Comparison of ENCODE assay signal across 12 cellular contexts in genomic region chr3:129025691-129026435, GRCh38. TPM values are rescaled to one million over a fixed set of nuclear protein-coding genes. Genes with fewer than 3 reads are reported as not detected.
DNase-seq lines count a peak whose midpoint lies in the region; ATAC-seq, FAIRE-seq and TF ChIP-seq lines count a peak whose summit lies in the region.
"Had no signal": no experiment of that assay in that cellular context is flagged by ENCODE, and none has a peak within 500 bp of the region (broad histone marks: within the 10 kb centered on the region; RNA-seq: fewer than 3 reads in every experiment).

No MANE protein-coding gene starts in this region.

- no peak overlapping the region for H2AFZ ChIP-seq in SK-N-SH (ENCODE audit: low read depth)

- no peak overlapping the region for H3K9ac ChIP-seq in SK-N-SH
- peak overlapping the region in 1 of 2 donors; percentile 6 for H3K9ac ChIP-seq in kidney (ENCODE audit: low read length in 2 of 2)

- H3F3A ChIP-seq in SK-N-SH (replicated peaks; ENCODE audit: insufficient read depth), result peaks cover 4% of the 10 kb centered on the region

- WGBS in SK-N-SH (ENCODE audit: low lambda C conversion rate), result 62% methylated on average over 7 of the region's 8 CpGs

- no peak for TF ChIP-seq CTCF in SK-N-SH (IDR thresholded peaks at IDR 0.05)
- TF ChIP-seq CTCF in kidney (IDR thresholded peaks at IDR 0.05; ENCODE audit: borderline replicate concordance, extremely low read depth, insufficient read depth), result no peak

- ATAC-seq in SK-N-SH treated with all-trans-retinoic acid at 6 μM for 48 hours, result no peak
- no peak for ATAC-seq in stimulated activated naive B cell treated with anti-CD40 and anti-IgM and Interleukin-4, amounts not matched to agents 10 μg/mL and 1 μg/mL and 100 μg/mL, for 72 hours (replicated peaks)

- no peaks in the 10 kb centered on the region for H3K79me2 ChIP-seq in SK-N-SH (ENCODE audit: insufficient read depth)

- H3K36me3 Mint-ChIP-seq in activated CD4-positive, alpha-beta memory T cell treated with anti-CD3 and anti-CD28 coated beads for 36 hours, result no peaks in the 10 kb centered on the region
- H3K36me3 Mint-ChIP-seq in stimulated activated naive B cell treated with anti-CD40 and anti-IgM and Interleukin-4, amounts not matched to agents 10 μg/mL and 1 μg/mL and 100 μg/mL, for 72 hours, result no peaks in the 10 kb centered on the region

- DNase-seq in SK-N-SH (peak; percentile 62), kidney (peak; percentile 86), NCI-H2029 (lab: John Stamatoyannopoulos, UW) (no peak), NCI-H524 treated with DMSO at 0.1 percent for 48 hours (lab: John Stamatoyannopoulos, UW) (no peak)
- no peak for DNase-seq in activated CD4-positive, alpha-beta memory T cell treated with anti-CD3 and anti-CD28 coated beads for 36 hours
- DNase-seq in stimulated activated naive B cell treated with anti-CD40 and anti-IgM and Interleukin-4, amounts not matched to agents 10 μg/mL and 1 μg/mL and 100 μg/mL, for 72 hours, result no peak
- DNase-seq in stimulated activated CD4-positive, alpha-beta T cell treated with anti-CD3 and anti-CD28 coated beads, Interleukin-4, amount 100 ng/mL, for 4 hours, result no peak
- DNase-seq: dermis blood vessel endothelial cell, NCI-H526 had no signal

- no peaks in the 10 kb centered on the region for H4K20me1 ChIP-seq in SK-N-SH (ENCODE audit: insufficient read depth)

- peak overlapping the region; percentile 83 for H3K27ac Mint-ChIP-seq in activated CD4-positive, alpha-beta memory T cell treated with anti-CD3 and anti-CD28 coated beads for 36 hours
- peak overlapping the region; percentile 95 for H3K27ac Mint-ChIP-seq in stimulated activated naive B cell treated with anti-CD40 and anti-IgM and Interleukin-4, amounts not matched to agents 10 μg/mL and 1 μg/mL and 100 μg/mL, for 72 hours

- no peaks in the 10 kb centered on the region for H3K9me3 Mint-ChIP-seq in activated CD4-positive, alpha-beta memory T cell treated with anti-CD3 and anti-CD28 coated beads for 36 hours
- no peaks in the 10 kb centered on the region for H3K9me3 Mint-ChIP-seq in stimulated activated naive B cell treated with anti-CD40 and anti-IgM and Interleukin-4, amounts not matched to agents 10 μg/mL and 1 μg/mL and 100 μg/mL, for 72 hours

- intact Hi-C loops in activated CD4-positive, alpha-beta memory T cell treated with anti-CD3 and anti-CD28 coated beads for 36 hours (cut with micrococcal nuclease), result loop anchor here (2.0 to 5.0 kb wide), 2 partner anchors 95 to 156 kb away; partner anchors contain the start of genes CNBP and RAB43
- intact Hi-C loops in kidney (cut with DNase I), result no loop called here

- H3K4me1 ChIP-seq in SK-N-SH (ENCODE audit: control insufficient read depth in 1 of 2, insufficient read depth in 2 of 2, low read depth in 1 of 2, low read length in 1 of 2) (peaks cover 0 to 11% of the 10 kb centered on the region in 2 experiments; a peak in 1 of 4 replicates), kidney (ENCODE audit: control insufficient read depth in 1 of 2, insufficient read depth in 1 of 2, low read depth in 1 of 2, low read length in 2 of 2) (peaks cover 5 to 8% of the 10 kb centered on the region in 2 donors)

- CTCF ChIA-PET in SK-N-SH (lab: Yijun Ruan, JAX), result interaction anchor here (0.6 to 4.4 kb wide), 8 partner anchors 9 to 136 kb away, joined by 3 to 37 read pairs (median 10); no protein-coding TSS in a partner anchor
- CTCF ChIA-PET in activated CD4-positive, alpha-beta memory T cell treated with anti-CD3 and anti-CD28 coated beads for 36 hours (lab: Charles Lee), result interaction anchor here (0.7 to 3.9 kb wide), 13 partner anchors 9 to 220 kb away, joined by 3 to 70 read pairs (median 7); partner anchors contain the start of gene CFAP92

- no peak for TF ChIP-seq RAD21 in SK-N-SH (IDR thresholded peaks at IDR 0.05; ENCODE audit: low read length)

- no peak for FAIRE-seq in kidney (lab: Jason Lieb, UNC)
- FAIRE-seq: A204.1 had no signal

- no peak for TF ChIP-seq EP300 in SK-N-SH (IDR thresholded peaks at IDR 0.05; ENCODE audit: borderline replicate concordance in 1 of 2, low read depth in 1 of 2, low read length in 1 of 2)

- H3K36me3 ChIP-seq in SK-N-SH (replicated peaks in 1 of 2; ENCODE audit: control insufficient read depth in 1 of 2, insufficient read depth in 2 of 2, low read length in 1 of 2) (no peaks in the 10 kb centered on the region), kidney (ENCODE audit: control insufficient read depth in 1 of 2, insufficient read depth in 2 of 2, low read length in 2 of 2) (no peaks in the 10 kb centered on the region)

- H3K9me3 ChIP-seq in SK-N-SH, result no peaks in the 10 kb centered on the region
- no peaks in the 10 kb centered on the region for H3K9me3 ChIP-seq in kidney (ENCODE audit: control insufficient read depth in 1 of 2, low read length in 2 of 2)

- H3K9me2 ChIP-seq in SK-N-SH, result no peaks in the 10 kb centered on the region

- peaks cover 9% of the 10 kb centered on the region for H3K4me1 Mint-ChIP-seq in activated CD4-positive, alpha-beta memory T cell treated with anti-CD3 and anti-CD28 coated beads for 36 hours (ENCODE audit: low read depth)
- H3K4me1 Mint-ChIP-seq in stimulated activated naive B cell treated with anti-CD40 and anti-IgM and Interleukin-4, amounts not matched to agents 10 μg/mL and 1 μg/mL and 100 μg/mL, for 72 hours, result peaks cover 5 to 7% of the 10 kb centered on the region in 2 donors

- H3K27me3 ChIP-seq in SK-N-SH (ENCODE audit: insufficient read depth), result no peaks in the 10 kb centered on the region; the same call in 1 of the 2 replicates

- no peak overlapping the region for H3K4me2 ChIP-seq in SK-N-SH

- no peaks in the 10 kb centered on the region for H3K27me3 Mint-ChIP-seq in activated CD4-positive, alpha-beta memory T cell treated with anti-CD3 and anti-CD28 coated beads for 36 hours
- no peaks in the 10 kb centered on the region for H3K27me3 Mint-ChIP-seq in stimulated activated naive B cell treated with anti-CD40 and anti-IgM and Interleukin-4, amounts not matched to agents 10 μg/mL and 1 μg/mL and 100 μg/mL, for 72 hours

- H3K4me3 Mint-ChIP-seq in activated CD4-positive, alpha-beta memory T cell treated with anti-CD3 and anti-CD28 coated beads for 36 hours, result peak overlapping the region; percentile 73
- H3K4me3 Mint-ChIP-seq in stimulated activated naive B cell treated with anti-CD40 and anti-IgM and Interleukin-4, amounts not matched to agents 10 μg/mL and 1 μg/mL and 100 μg/mL, for 72 hours, result no peak overlapping the region

- H3K4me3 ChIP-seq in SK-N-SH (ENCODE audit: low read depth in 2 of 2, low read length in 1 of 2) (no peak overlapping the region), kidney (ENCODE audit: low read length in 2 of 2) (no peak overlapping the region)

- H3K27ac ChIP-seq in SK-N-SH (ENCODE audit: low read depth in 2 of 2, low read length in 1 of 2), result no peak overlapping the region; a peak in 1 of 4 replicates
- no peak overlapping the region for H3K27ac ChIP-seq in kidney (ENCODE audit: low read depth in 2 of 2, low read length in 2 of 2)

- POLR2A ChIA-PET in SK-N-SH (lab: Yijun Ruan, JAX), result interaction anchor here (1.2 kb wide), 1 partner anchor 96 kb away, joined by 3 read pairs; no protein-coding TSS in a partner anchor
- POLR2A ChIA-PET in activated CD4-positive, alpha-beta memory T cell treated with anti-CD3 and anti-CD28 coated beads for 36 hours (lab: Charles Lee), result interaction anchor here (0.9 to 1.7 kb wide), 3 partner anchors 9 to 288 kb away, joined by 3 to 26 read pairs (median 3); no protein-coding TSS in a partner anchor

TF ChIP-seq in SK-N-SH, 30 proteins besides CTCF, POLR2A, EP300 and RAD21 (continues in another document):
- TF ChIP-seq FOXM1 (IDR thresholded peaks at IDR 0.05; ENCODE audit: low read depth), result no peak
- no peak for TF ChIP-seq GABPA (IDR thresholded peaks at IDR 0.05; ENCODE audit: low read depth)
- no peak for TF ChIP-seq MXI1 (IDR thresholded peaks at IDR 0.05; ENCODE audit: low read depth, low read length)
- no peak for TF ChIP-seq ELF1 (IDR thresholded peaks at IDR 0.05)

TF ChIP-seq in SK-N-SH treated with all-trans-retinoic acid at 6 μM for 48 hours, 23 proteins besides CTCF, POLR2A, EP300 and RAD21:
- no peak for TF ChIP-seq CREB5 (CRISPR knock-in tag; IDR thresholded peaks at IDR 0.05; ENCODE audit: low read depth)
- no peak for TF ChIP-seq ESRRG (CRISPR knock-in tag; IDR thresholded peaks at IDR 0.05)
- no peak for TF ChIP-seq ZNF70 (CRISPR knock-in tag; IDR thresholded peaks at IDR 0.05)
TF ChIP-seq in SK-N-SH treated with all-trans-retinoic acid at 6 μM for 48 hours: peak in this region for 0.

RNA-seq across cellular contexts. Expression of gene EFCC1, which starts 24.8 kb away (rescaled TPM):
- not detected in 2 replicates for polyA plus RNA-seq in SK-N-SH (2012; rRNA removed)
- not detected in 2 replicates for polyA plus RNA-seq in SK-N-SH (2012; cell fraction: cytosol; rRNA removed)
- not detected in 2 replicates for polyA plus RNA-seq in SK-N-SH (2012; cell fraction: nucleus; rRNA removed)
- total RNA-seq in activated CD4-positive, alpha-beta memory T cell treated with anti-CD3 and anti-CD28 coated beads for 36 hours, result under 1 TPM; 0.12 to 0.24 TPM
- 3.7 TPM for total RNA-seq in kidney
- polyA plus RNA-seq in kidney (ENCODE audit: insufficient read depth, low read depth, low replicate concordance), result 2.4 TPM
- total RNA-seq: HT1080 had no signal

RNA-seq across cellular contexts. Expression of gene CFAP92, which starts 32.0 kb away (rescaled TPM):
- polyA plus RNA-seq in SK-N-SH (2012; rRNA removed), result not detected in 2 replicates
- polyA plus RNA-seq in SK-N-SH (2012; cell fraction: cytosol; rRNA removed), result 0.04 and 0.07 TPM in 2 replicates
- not detected in 2 replicates for polyA plus RNA-seq in SK-N-SH (2012; cell fraction: nucleus; rRNA removed)
- total RNA-seq in activated CD4-positive, alpha-beta memory T cell treated with anti-CD3 and anti-CD28 coated beads for 36 hours, result under 1 TPM in 1 of 2 experiments, not detected in 1; 0.24 TPM
- total RNA-seq in kidney, result 0.60 TPM
- 0.56 TPM for polyA plus RNA-seq in kidney (ENCODE audit: insufficient read depth, low read depth, low replicate concordance)
- total RNA-seq: HT1080 had no signal

RNA-seq across cellular contexts. Expression of gene GP9, which starts 34.7 kb away (rescaled TPM):
- polyA plus RNA-seq in SK-N-SH (2012; rRNA removed), result not detected in 2 replicates
- polyA plus RNA-seq in SK-N-SH (2012; cell fraction: cytosol; rRNA removed), result not detected in 2 replicates
- not detected in 2 replicates for polyA plus RNA-seq in SK-N-SH (2012; cell fraction: nucleus; rRNA removed)
- not detected for total RNA-seq in activated CD4-positive, alpha-beta memory T cell treated with anti-CD3 and anti-CD28 coated beads for 36 hours
- not detected for total RNA-seq in kidney
- 0.49 TPM for polyA plus RNA-seq in kidney (ENCODE audit: insufficient read depth, low read depth, low replicate concordance)
- total RNA-seq: dermis blood vessel endothelial cell, HT1080 had no signal

Comparison
In these comparisons a context has a peak if more than half of its experiments do, and no peak if none do; other contexts are left out.
1. DNase-seq: peak in SK-N-SH (single experiment) and kidney (single experiment); none in activated CD4-positive, alpha-beta memory T cell treated with anti-CD3 and anti-CD28 coated beads for 36 hours (single experiment), stimulated activated naive B cell treated with anti-CD40 and anti-IgM and Interleukin-4, amounts not matched to agents 10 μg/mL and 1 μg/mL and 100 μg/mL, for 72 hours (single experiment), NCI-H2029 (single experiment), stimulated activated CD4-positive, alpha-beta T cell treated with anti-CD3 and anti-CD28 coated beads, Interleukin-4, amount 100 ng/mL, for 4 hours (0 of 2) and NCI-H524 treated with DMSO at 0.1 percent for 48 hours (single experiment).